19 cellular contexts compared by ENCODE assay signal in genomic region chr10:62858364-62858763, GRCh38. TPM values are rescaled to one million over a fixed set of nuclear protein-coding genes. Genes with fewer than 3 reads are reported as not detected.
A peak's percentile ranks its signal among the peaks of the same experiment; 100 is the strongest.
DNase-seq lines count a peak whose midpoint lies in the region; ATAC-seq and TF ChIP-seq lines count a peak whose summit lies in the region.
"Had no signal": no experiment of that assay in that cellular context is flagged by ENCODE, and none has a peak within 500 bp of the region (broad histone marks: within the 10 kb centered on the region; RNA-seq: fewer than 3 reads in every experiment).

No MANE protein-coding gene starts in this region.

- no peak for TF ChIP-seq EP300 in tibial nerve (IDR thresholded peaks at IDR 0.05)

- H3K4me1 ChIP-seq in fibroblast of lung (ENCODE audit: control insufficient read depth, extremely low read depth, insufficient read depth, low read length): no peaks in the 10 kb centered on the region
- H3K4me1 ChIP-seq in tibial nerve: peaks cover 0 to 16% (median 0%) of the 10 kb centered on the region in 4 donors
- H3K4me1 ChIP-seq: Caco-2 had no signal

- H3K79me2 ChIP-seq in fibroblast of lung (ENCODE audit: control insufficient read depth, insufficient read depth, low read length): no peaks in the 10 kb centered on the region

- WGBS in tibial nerve, 2 donors: 33 to 50% methylated on average over 6 of the region's 6 CpGs

- H3K36me3 ChIP-seq in fibroblast of lung (ENCODE audit: control insufficient read depth, insufficient read depth, low read length) (no peaks in the 10 kb centered on the region), tibial nerve (no peaks in the 10 kb centered on the region)

- H3K9me3 Mint-ChIP-seq in activated T-cell treated with anti-CD3 and anti-CD28 coated beads, Interleukin-2, amount 50 U/mL, for 4 hours: no peaks in the 10 kb centered on the region
- H3K9me3 Mint-ChIP-seq: activated naive CD4-positive, alpha-beta T cell treated with anti-CD3 and anti-CD28 coated beads, Interleukin-2, amount 50 U/mL, for 24 hours; central memory CD8-positive, alpha-beta T cell; T-helper 1 cell treated with Interleukin-12 subunit alpha and Interleukin-12 subunit beta and Interleukin-4 antibody, amounts not matched to agents 30 μg/mL and 1 μg/mL, for 36 hours had no signal

- H3K27me3 Mint-ChIP-seq in activated T-cell treated with anti-CD3 and anti-CD28 coated beads, Interleukin-2, amount 50 U/mL, for 4 hours (ENCODE audit: low read depth): no peaks in the 10 kb centered on the region
- H3K27me3 Mint-ChIP-seq: central memory CD8-positive, alpha-beta T cell had no signal

- H3K9ac ChIP-seq in fibroblast of lung (ENCODE audit: insufficient read depth, low read length): no peak overlapping the region

- ATAC-seq in HG03354 (IDR thresholded peaks at IDR 0.05; ENCODE audit: poor library complexity, severe bottlenecking, unreplicated experiment) (no peak), GM18909 (IDR thresholded peaks at IDR 0.05; ENCODE audit: poor library complexity, unreplicated experiment) (no peak)
- ATAC-seq in activated T-cell treated with anti-CD3 and anti-CD28 coated beads, Interleukin-2, amount 50 U/mL, for 4 hours: no peak
- ATAC-seq: Panc1 had no signal

- H3K4me3 Mint-ChIP-seq in activated T-cell treated with anti-CD3 and anti-CD28 coated beads, Interleukin-2, amount 50 U/mL, for 4 hours: no peak overlapping the region
- H3K4me3 Mint-ChIP-seq: activated naive CD4-positive, alpha-beta T cell treated with anti-CD3 and anti-CD28 coated beads, Interleukin-2, amount 50 U/mL, for 24 hours; central memory CD8-positive, alpha-beta T cell; T-helper 1 cell treated with Interleukin-12 subunit alpha and Interleukin-12 subunit beta and Interleukin-4 antibody, amounts not matched to agents 30 μg/mL and 1 μg/mL, for 36 hours had no signal

- H2AFZ ChIP-seq in fibroblast of lung (ENCODE audit: low read length): no peak overlapping the region

- H3K9me3 ChIP-seq in fibroblast of lung (ENCODE audit: control insufficient read depth, insufficient read depth, low read depth, low read length): no peaks in the 10 kb centered on the region
- no peaks in the 10 kb centered on the region for H3K9me3 ChIP-seq in tibial nerve
- H3K9me3 ChIP-seq: Caco-2 had no signal

- no peaks in the 10 kb centered on the region for H3K27me3 ChIP-seq in fibroblast of lung (ENCODE audit: control insufficient read depth, insufficient read depth, low read length)
- no peaks in the 10 kb centered on the region for H3K27me3 ChIP-seq in tibial nerve

- no peaks in the 10 kb centered on the region for H4K20me1 ChIP-seq in fibroblast of lung (ENCODE audit: control insufficient read depth, extremely low read depth, insufficient read depth, low read length)

- no peak overlapping the region for H3K27ac ChIP-seq in fibroblast of lung (ENCODE audit: insufficient read depth, low read length)
- no peak overlapping the region for H3K27ac ChIP-seq in tibial nerve

- H3K4me3 ChIP-seq in AG10803 (ENCODE audit: low read length): no peak overlapping the region
- H3K4me3 ChIP-seq in fibroblast of lung (replicated peaks in 1 of 4; ENCODE audit: control extremely low read depth in 1 of 4, insufficient read depth in 1 of 4, low read depth in 3 of 4, low read length in 4 of 4): no peak overlapping the region
- H3K4me3 ChIP-seq in tibial nerve: no peak overlapping the region
- H3K4me3 ChIP-seq: lung had no signal

- TF ChIP-seq CTCF in AG10803 (conservative IDR thresholded peaks at IDR 0.05; ENCODE audit: low read length) (no peak), fibroblast of lung (conservative IDR thresholded peaks at IDR 0.05 in 1 of 2, IDR thresholded peaks at IDR 0.05 in 1 of 2; ENCODE audit: low read depth in 1 of 2, low read length in 2 of 2) (no peak), tibial nerve (IDR thresholded peaks at IDR 0.05) (no peak)

- peaks cover 46% of the 10 kb centered on the region for H3K4me1 Mint-ChIP-seq in activated T-cell treated with anti-CD3 and anti-CD28 coated beads, Interleukin-2, amount 50 U/mL, for 4 hours (ENCODE audit: low read depth)

- H3K36me3 Mint-ChIP-seq in activated T-cell treated with anti-CD3 and anti-CD28 coated beads, Interleukin-2, amount 50 U/mL, for 4 hours (ENCODE audit: insufficient read depth): no peaks in the 10 kb centered on the region
- H3K36me3 Mint-ChIP-seq: activated naive CD4-positive, alpha-beta T cell treated with anti-CD3 and anti-CD28 coated beads, Interleukin-2, amount 50 U/mL, for 24 hours had no signal

- peak overlapping the region; percentile 17 for H3K4me2 ChIP-seq in fibroblast of lung (ENCODE audit: extremely low read depth, insufficient read depth, low read length)

- DNase-seq in AG10803 (ENCODE audit: low read depth): peak; percentile 37
- peak; percentile 75 for DNase-seq in RPMI7951 (ENCODE audit: low read depth)
- DNase-seq in fibroblast of lung (ENCODE audit: low read depth in 2 of 2): peak; percentile 66 to 86
- DNase-seq in medulla oblongata (ENCODE audit: extremely low spot score): peak; percentile 15
- DNase-seq in activated T-cell treated with anti-CD3 and anti-CD28 coated beads, Interleukin-2, amount 50 U/mL, for 4 hours: no peak
- no peak for DNase-seq in tibial nerve (ENCODE audit: low spot score in 2 of 2)
- DNase-seq: Caco-2; hypothalamus; Kasumi-1; NCI-H1694; NCI-H510A treated with DMSO at 0.1 percent for 48 hours; stimulated activated naive CD4-positive, alpha-beta T cell had no signal

- no peak for TF ChIP-seq POLR2A in tibial nerve (IDR thresholded peaks at IDR 0.05)

RNA-seq across cellular contexts. Expression of gene EGR2, which starts 42.2 kb away (rescaled TPM):
- 2.3 and 5.9 TPM in 2 replicates for total RNA-seq in RPMI7951 (2014; rRNA removed; shearing (Covaris generic))
- total RNA-seq in fibroblast of lung: 0.33 and 2.1 TPM in 2 replicates
- polyA plus RNA-seq in fibroblast of lung: 0.08 and 0.21 TPM in 2 replicates
- 0.09 and 0.40 TPM in 2 replicates for polyA plus RNA-seq in fibroblast of lung (2012)
- polyA minus RNA-seq in fibroblast of lung (ENCODE audit: low replicate concordance): 0.37 TPM in 1 of 2 replicates, not detected in the other
- 100 to 1,000 TPM in 1 of 3 donors, 10 to 100 TPM in 2; 83.3 to 121 (median 99.5) TPM for total RNA-seq in activated T-cell treated with anti-CD3 and anti-CD28 coated beads, Interleukin-2, amount 50 U/mL, for 4 hours
- 10 to 100 TPM; 19.4 to 35.4 (median 27.7) TPM for total RNA-seq in tibial nerve

RNA-seq across cellular contexts. Expression of gene ADO, which starts 53.8 kb away (rescaled TPM):
- total RNA-seq in RPMI7951 (2014; rRNA removed; shearing (Covaris generic)): 27.4 and 31.7 TPM in 2 replicates
- total RNA-seq in fibroblast of lung (20.6 and 23.9 TPM in 2 replicates), tibial nerve (10 to 100 TPM; 36.9 to 73.9 (median 48.1) TPM)
- 12.5 and 13.2 TPM in 2 replicates for polyA plus RNA-seq in fibroblast of lung
- 10.9 and 11.1 TPM in 2 replicates for polyA plus RNA-seq in fibroblast of lung (2012)
- 5.0 and 5.4 TPM in 2 replicates for polyA minus RNA-seq in fibroblast of lung (ENCODE audit: low replicate concordance)
- total RNA-seq in activated T-cell treated with anti-CD3 and anti-CD28 coated beads, Interleukin-2, amount 50 U/mL, for 4 hours: 10 to 100 TPM; 42.7 to 44.7 (median 44.4) TPM

Comparison
In these comparisons a context has a peak if more than half of its experiments do, and no peak if none do; other contexts are left out.
1. DNase-seq: peak in AG10803 (single experiment), RPMI7951 (single experiment), fibroblast of lung (2 of 2) and medulla oblongata (single experiment); none in activated T-cell treated with anti-CD3 and anti-CD28 coated beads, Interleukin-2, amount 50 U/mL, for 4 hours (single experiment) and tibial nerve (0 of 2).